In the genomic region with DNA sequence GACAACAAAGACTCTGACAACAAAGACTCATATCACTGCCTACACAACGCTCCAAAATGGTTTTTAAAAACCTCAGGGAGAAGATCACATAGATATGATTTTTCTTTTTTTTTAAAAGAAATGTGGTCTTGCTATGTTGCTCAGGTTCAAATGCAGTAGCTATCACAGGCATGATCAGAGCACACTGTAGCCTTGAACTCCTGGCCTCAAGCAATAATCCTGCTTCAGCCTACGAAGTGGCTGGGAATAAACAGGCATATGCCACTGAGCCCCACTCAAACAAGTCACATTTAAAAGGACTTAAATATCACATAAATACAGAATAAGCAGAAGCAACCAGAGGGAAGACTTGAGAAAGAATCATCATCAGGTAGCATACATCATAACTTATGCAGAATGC, we compare ENCODE assay signal across 3 cellular contexts.
TF ChIP-seq lines count a peak whose summit lies in the region.

No MANE protein-coding gene starts in this region.

TF ChIP-seq in HepG2, 621 proteins besides CTCF, POLR2A, EP300 and RAD21:
- TF ChIP-seq, protein P1, sequence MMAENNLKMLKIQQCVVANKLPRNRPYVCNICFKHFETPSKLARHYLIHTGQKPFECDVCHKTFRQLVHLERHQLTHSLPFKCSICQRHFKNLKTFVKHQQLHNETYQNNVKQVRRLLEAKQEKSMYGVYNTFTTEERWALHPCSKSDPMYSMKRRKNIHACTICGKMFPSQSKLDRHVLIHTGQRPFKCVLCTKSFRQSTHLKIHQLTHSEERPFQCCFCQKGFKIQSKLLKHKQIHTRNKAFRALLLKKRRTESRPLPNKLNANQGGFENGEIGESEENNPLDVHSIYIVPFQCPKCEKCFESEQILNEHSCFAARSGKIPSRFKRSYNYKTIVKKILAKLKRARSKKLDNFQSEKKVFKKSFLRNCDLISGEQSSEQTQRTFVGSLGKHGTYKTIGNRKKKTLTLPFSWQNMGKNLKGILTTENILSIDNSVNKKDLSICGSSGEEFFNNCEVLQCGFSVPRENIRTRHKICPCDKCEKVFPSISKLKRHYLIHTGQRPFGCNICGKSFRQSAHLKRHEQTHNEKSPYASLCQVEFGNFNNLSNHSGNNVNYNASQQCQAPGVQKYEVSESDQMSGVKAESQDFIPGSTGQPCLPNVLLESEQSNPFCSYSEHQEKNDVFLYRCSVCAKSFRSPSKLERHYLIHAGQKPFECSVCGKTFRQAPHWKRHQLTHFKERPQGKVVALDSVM (CRISPR knock-in tag; IDR thresholded peaks at IDR 0.05), result no peak
- TF ChIP-seq NPAS2 (CRISPR knock-in tag; IDR thresholded peaks at IDR 0.05; ENCODE audit: borderline replicate concordance) (no peak), ZNF143 (CRISPR knock-in tag; IDR thresholded peaks at IDR 0.05) (no peak), NCOA1 (CRISPR knock-in tag; IDR thresholded peaks at IDR 0.05) (no peak), RARA (CRISPR knock-in tag; IDR thresholded peaks at IDR 0.05) (peak; percentile 44; the same call in 1 of the 2 replicates), BCL6 (CRISPR knock-in tag; IDR thresholded peaks at IDR 0.05) (peak; percentile 59)
- TF ChIP-seq, protein P2, sequence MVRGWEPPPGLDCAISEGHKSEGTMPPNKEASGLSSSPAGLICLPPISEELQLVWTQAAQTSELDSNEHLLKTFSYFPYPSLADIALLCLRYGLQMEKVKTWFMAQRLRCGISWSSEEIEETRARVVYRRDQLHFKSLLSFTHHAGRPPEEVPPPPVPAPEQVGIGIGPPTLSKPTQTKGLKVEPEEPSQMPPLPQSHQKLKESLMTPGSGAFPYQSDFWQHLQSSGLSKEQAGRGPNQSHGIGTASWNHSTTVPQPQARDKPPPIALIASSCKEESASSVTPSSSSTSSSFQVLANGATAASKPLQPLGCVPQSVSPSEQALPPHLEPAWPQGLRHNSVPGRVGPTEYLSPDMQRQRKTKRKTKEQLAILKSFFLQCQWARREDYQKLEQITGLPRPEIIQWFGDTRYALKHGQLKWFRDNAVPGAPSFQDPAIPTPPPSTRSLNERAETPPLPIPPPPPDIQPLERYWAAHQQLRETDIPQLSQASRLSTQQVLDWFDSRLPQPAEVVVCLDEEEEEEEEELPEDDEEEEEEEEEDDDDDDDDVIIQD (CRISPR knock-in tag; IDR thresholded peaks at IDR 0.05; ENCODE audit: low read depth), result no peak
- TF ChIP-seq, protein P3, sequence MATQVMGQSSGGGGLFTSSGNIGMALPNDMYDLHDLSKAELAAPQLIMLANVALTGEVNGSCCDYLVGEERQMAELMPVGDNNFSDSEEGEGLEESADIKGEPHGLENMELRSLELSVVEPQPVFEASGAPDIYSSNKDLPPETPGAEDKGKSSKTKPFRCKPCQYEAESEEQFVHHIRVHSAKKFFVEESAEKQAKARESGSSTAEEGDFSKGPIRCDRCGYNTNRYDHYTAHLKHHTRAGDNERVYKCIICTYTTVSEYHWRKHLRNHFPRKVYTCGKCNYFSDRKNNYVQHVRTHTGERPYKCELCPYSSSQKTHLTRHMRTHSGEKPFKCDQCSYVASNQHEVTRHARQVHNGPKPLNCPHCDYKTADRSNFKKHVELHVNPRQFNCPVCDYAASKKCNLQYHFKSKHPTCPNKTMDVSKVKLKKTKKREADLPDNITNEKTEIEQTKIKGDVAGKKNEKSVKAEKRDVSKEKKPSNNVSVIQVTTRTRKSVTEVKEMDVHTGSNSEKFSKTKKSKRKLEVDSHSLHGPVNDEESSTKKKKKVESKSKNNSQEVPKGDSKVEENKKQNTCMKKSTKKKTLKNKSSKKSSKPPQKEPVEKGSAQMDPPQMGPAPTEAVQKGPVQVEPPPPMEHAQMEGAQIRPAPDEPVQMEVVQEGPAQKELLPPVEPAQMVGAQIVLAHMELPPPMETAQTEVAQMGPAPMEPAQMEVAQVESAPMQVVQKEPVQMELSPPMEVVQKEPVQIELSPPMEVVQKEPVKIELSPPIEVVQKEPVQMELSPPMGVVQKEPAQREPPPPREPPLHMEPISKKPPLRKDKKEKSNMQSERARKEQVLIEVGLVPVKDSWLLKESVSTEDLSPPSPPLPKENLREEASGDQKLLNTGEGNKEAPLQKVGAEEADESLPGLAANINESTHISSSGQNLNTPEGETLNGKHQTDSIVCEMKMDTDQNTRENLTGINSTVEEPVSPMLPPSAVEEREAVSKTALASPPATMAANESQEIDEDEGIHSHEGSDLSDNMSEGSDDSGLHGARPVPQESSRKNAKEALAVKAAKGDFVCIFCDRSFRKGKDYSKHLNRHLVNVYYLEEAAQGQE (IDR thresholded peaks at IDR 0.05; ENCODE audit: borderline replicate concordance in 1 of 2, low read depth in 1 of 2, low read length in 2 of 2), result no peak

TF ChIP-seq in endothelial cell of umbilical vein, 7 proteins besides CTCF, POLR2A, EP300 and RAD21:
- TF ChIP-seq POLR2AphosphoS5 (IDR thresholded peaks at IDR 0.05; ENCODE audit: insufficient read depth, low read depth, low read length) (no peak), GATA2 (IDR thresholded peaks at IDR 0.05; ENCODE audit: insufficient read depth, insufficient read length, low read depth, low read length) (no peak), MYC (IDR thresholded peaks at IDR 0.05; ENCODE audit: low read depth, low read length) (no peak), JUN (IDR thresholded peaks at IDR 0.05; ENCODE audit: borderline replicate concordance, insufficient read depth, insufficient read length, low read depth) (no peak), EZH2 (IDR thresholded peaks at IDR 0.05; ENCODE audit: borderline replicate concordance, low read depth, low read length, severe bottlenecking) (no peak), FOS (IDR thresholded peaks at IDR 0.05; ENCODE audit: borderline replicate concordance, insufficient read depth, low read length) (no peak)
- TF ChIP-seq, protein P4, sequence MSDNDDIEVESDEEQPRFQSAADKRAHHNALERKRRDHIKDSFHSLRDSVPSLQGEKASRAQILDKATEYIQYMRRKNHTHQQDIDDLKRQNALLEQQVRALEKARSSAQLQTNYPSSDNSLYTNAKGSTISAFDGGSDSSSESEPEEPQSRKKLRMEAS (IDR thresholded peaks at IDR 0.05; ENCODE audit: insufficient read depth, insufficient read length), result no peak

TF ChIP-seq in HEK293T, 16 proteins besides CTCF, POLR2A, EP300 and RAD21:
- TF ChIP-seq ARNT (IDR thresholded peaks at IDR 0.05), result no peak
- TF ChIP-seq, protein P5, sequence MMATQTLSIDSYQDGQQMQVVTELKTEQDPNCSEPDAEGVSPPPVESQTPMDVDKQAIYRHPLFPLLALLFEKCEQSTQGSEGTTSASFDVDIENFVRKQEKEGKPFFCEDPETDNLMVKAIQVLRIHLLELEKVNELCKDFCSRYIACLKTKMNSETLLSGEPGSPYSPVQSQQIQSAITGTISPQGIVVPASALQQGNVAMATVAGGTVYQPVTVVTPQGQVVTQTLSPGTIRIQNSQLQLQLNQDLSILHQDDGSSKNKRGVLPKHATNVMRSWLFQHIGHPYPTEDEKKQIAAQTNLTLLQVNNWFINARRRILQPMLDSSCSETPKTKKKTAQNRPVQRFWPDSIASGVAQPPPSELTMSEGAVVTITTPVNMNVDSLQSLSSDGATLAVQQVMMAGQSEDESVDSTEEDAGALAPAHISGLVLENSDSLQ (IDR thresholded peaks at IDR 0.05), result no peak
- TF ChIP-seq NFRKB (IDR thresholded peaks at IDR 0.05), result no peak
- no peak for TF ChIP-seq ELF4 (IDR thresholded peaks at IDR 0.05)
- no peak for TF ChIP-seq TARDBP (IDR thresholded peaks at IDR 0.05)
- TF ChIP-seq L3MBTL2 (conservative IDR thresholded peaks at IDR 0.05), result no peak
- no peak for TF ChIP-seq SUZ12 (IDR thresholded peaks at IDR 0.05)
- no peak for TF ChIP-seq HDGF (IDR thresholded peaks at IDR 0.05; ENCODE audit: borderline replicate concordance)
- no peak for TF ChIP-seq FOXA1 (IDR thresholded peaks at IDR 0.05)
- no peak for TF ChIP-seq SP1 (IDR thresholded peaks at IDR 0.05)
- TF ChIP-seq FOXM1 (IDR thresholded peaks at IDR 0.05; ENCODE audit: borderline replicate concordance), result no peak
- TF ChIP-seq FOXK2 (IDR thresholded peaks at IDR 0.05), result no peak
- no peak for TF ChIP-seq CTBP1 (IDR thresholded peaks at IDR 0.05; ENCODE audit: borderline replicate concordance)
- TF ChIP-seq ZNF384 (IDR thresholded peaks at IDR 0.05), result no peak
- no peak for TF ChIP-seq BHLHE40 (IDR thresholded peaks at IDR 0.05; ENCODE audit: borderline replicate concordance)
- TF ChIP-seq LEF1 (IDR thresholded peaks at IDR 0.05; ENCODE audit: borderline replicate concordance), result no peak
TF ChIP-seq in HEK293T: peak in this region for 0.
